In genomic region chr2:42089340-42089925, GRCh38 we compare ENCODE assay signal across 1 cellular context.
TF ChIP-seq lines count a peak whose summit lies in the region.

No MANE protein-coding gene starts in this region.

TF ChIP-seq in K562, 482 proteins besides CTCF, POLR2A, EP300 and RAD21 (continued from another document):
- TF ChIP-seq IRF9 (tag; IDR thresholded peaks at IDR 0.05) (no peak), TFAP4 (CRISPR knock-in tag; IDR thresholded peaks at IDR 0.05; ENCODE audit: borderline replicate concordance) (peak; percentile 38; the same call in 1 of the 2 replicates), ZNF644 (tag; IDR thresholded peaks at IDR 0.05; ENCODE audit: low read depth) (no peak), STAG1 (CRISPR knock-in tag; IDR thresholded peaks at IDR 0.05; ENCODE audit: borderline replicate concordance) (peak; percentile 71), NRF1 (conservative IDR thresholded peaks at IDR 0.05 in 1 of 2, IDR thresholded peaks at IDR 0.05 in 1 of 2) (0 out of 4 replicates have a peak, but pooled peaks of 1 of the 2 experiments have one; percentile 24), MECOM (CRISPR knock-in tag; IDR thresholded peaks at IDR 0.05) (peak; percentile 23; the same call in 1 of the 2 replicates), SRF (CRISPR knock-in tag; IDR thresholded peaks at IDR 0.05) (peak in 1 of 2 experiments; percentile 87; a peak in 1 of 4 replicates), STAT6 (CRISPR knock-in tag; IDR thresholded peaks at IDR 0.05) (no peak), ETV5 (CRISPR knock-in tag; IDR thresholded peaks at IDR 0.05; ENCODE audit: low read depth) (0 out of 2 replicates have a peak, but pooled peaks have one; percentile 31), CCNT2 (IDR thresholded peaks at IDR 0.05; ENCODE audit: borderline replicate concordance, extremely low read depth, insufficient read length, low read depth, low read length) (no peak), SMAD4 (CRISPR knock-in tag; conservative IDR thresholded peaks at IDR 0.05) (0 out of 2 replicates have a peak, but pooled peaks have one; percentile 34), ZBTB43 (CRISPR knock-in tag; IDR thresholded peaks at IDR 0.05) (no peak), ZNF316 (IDR thresholded peaks at IDR 0.05) (no peak), ZNF699 (CRISPR knock-in tag; IDR thresholded peaks at IDR 0.05; ENCODE audit: insufficient replicate concordance) (no peak), SIX5 (IDR thresholded peaks at IDR 0.05; ENCODE audit: borderline replicate concordance in 1 of 2, insufficient read depth in 1 of 2, low read depth in 1 of 2, low read length in 2 of 2) (no peak), ZNF174 (CRISPR knock-in tag; IDR thresholded peaks at IDR 0.05) (no peak), SETDB1 (IDR thresholded peaks at IDR 0.05; ENCODE audit: low read length) (no peak), ZNF384 (IDR thresholded peaks at IDR 0.05; ENCODE audit: low read depth, low read length) (peak; percentile 27; the same call in 1 of the 2 replicates), PCBP2 (IDR thresholded peaks at IDR 0.05; ENCODE audit: low read depth, low read length, poor library complexity, severe bottlenecking) (no peak), MCM3 (IDR thresholded peaks at IDR 0.05) (no peak), RCOR1 (IDR thresholded peaks at IDR 0.05; ENCODE audit: borderline replicate concordance in 1 of 2, low read depth in 2 of 2, low read length in 2 of 2) (peak; percentile 12 to 89; a peak in 2 of 4 replicates), NFYB (IDR thresholded peaks at IDR 0.05; ENCODE audit: extremely low read depth, insufficient read length) (no peak), SMC3 (conservative IDR thresholded peaks at IDR 0.05; ENCODE audit: insufficient read depth, low read depth, low read length) (peak; percentile 78), HNRNPL (IDR thresholded peaks at IDR 0.05; ENCODE audit: low read depth, low read length) (no peak), ZFP91 (CRISPR knock-in tag; IDR thresholded peaks at IDR 0.05) (no peak), SNAPC5 (CRISPR knock-in tag; IDR thresholded peaks at IDR 0.05) (no peak), CTBP1 (IDR thresholded peaks at IDR 0.05; ENCODE audit: borderline replicate concordance) (peak; percentile 73), ZNF592 (IDR thresholded peaks at IDR 0.05) (no peak), CTCFL (IDR thresholded peaks at IDR 0.05; ENCODE audit: borderline replicate concordance, insufficient read depth, low read depth, low read length, poor library complexity, severe bottlenecking) (peak; percentile 63), ZFP36 (IDR thresholded peaks at IDR 0.05; ENCODE audit: low read depth, low read length, partially characterized antibody) (peak; percentile 14)
